In genomic region chr1:91732291-91732953, GRCh38 we compare ENCODE assay signal across 8 cellular contexts.
DNase-seq lines count a peak whose midpoint lies in the region; ATAC-seq and TF ChIP-seq lines count a peak whose summit lies in the region.

No MANE protein-coding gene starts in this region.

- ATAC-seq in GM18502 (IDR thresholded peaks at IDR 0.05; ENCODE audit: poor library complexity, unreplicated experiment) (peak; percentile 42), HG02852 (IDR thresholded peaks at IDR 0.05; ENCODE audit: unreplicated experiment) (no peak)

- peaks cover 23% of the 10 kb centered on the region for H3K4me1 Mint-ChIP-seq in neural crest cell

- DNase-seq in M059J (ENCODE audit: low read depth) (peak; percentile 96), brain microvascular endothelial cell (peak; percentile 71), neural crest cell (ENCODE audit: low read depth, low spot score) (no peak), NCI-H1092 treated with DMSO at 0.1 percent for 48 hours (lab: John Stamatoyannopoulos, UW) (no peak), KG1 (lab: John Stamatoyannopoulos, UW) (no peak), retina (no peak)

- peaks cover 25% of the 10 kb centered on the region for H3K36me3 Mint-ChIP-seq in neural crest cell (ENCODE audit: low read depth)

- H3K27me3 Mint-ChIP-seq in neural crest cell (ENCODE audit: low read depth), result no peaks in the 10 kb centered on the region

- no peaks in the 10 kb centered on the region for H3K9me3 Mint-ChIP-seq in neural crest cell

- H3K36me3 ChIP-seq in brain microvascular endothelial cell (replicated peaks), result no peaks in the 10 kb centered on the region

- peak overlapping the region; percentile 34 for H3K27ac ChIP-seq in brain microvascular endothelial cell

- no peak for TF ChIP-seq CTCF in brain microvascular endothelial cell (IDR thresholded peaks at IDR 0.05; ENCODE audit: low read depth, low read length, missing control alignments)
- TF ChIP-seq CTCF in neural crest cell (conservative IDR thresholded peaks at IDR 0.05), result no peak

- H3K4me3 ChIP-seq in brain microvascular endothelial cell (ENCODE audit: low read depth, low read length), result no peak overlapping the region

- H3K27ac Mint-ChIP-seq in neural crest cell (ENCODE audit: unreplicated experiment), result peak overlapping the region; percentile 20

- no peak overlapping the region for H3K4me3 Mint-ChIP-seq in neural crest cell

- in situ Hi-C loops in brain microvascular endothelial cell (cut with HindIII; ENCODE audit: low pct_ligation_motif_present, low sequenced_read_pairs), result no loop called here

- H3K27me3 ChIP-seq in brain microvascular endothelial cell (replicated peaks), result no peaks in the 10 kb centered on the region

Comparison
In these comparisons a context has a peak if more than half of its experiments do, and no peak if none do; other contexts are left out.
1. DNase-seq: peak in M059J (single experiment) and brain microvascular endothelial cell (single experiment); none in neural crest cell (single experiment), NCI-H1092 treated with DMSO at 0.1 percent for 48 hours (single experiment), KG1 (single experiment) and retina (single experiment).